In genomic region chr3:66884659-66885058, GRCh38 we compare ENCODE assay signal across 2 cellular contexts.
TF ChIP-seq lines count a peak whose summit lies in the region.

No MANE protein-coding gene starts in this region.

TF ChIP-seq in HepG2, 621 proteins besides CTCF, POLR2A, EP300 and RAD21:
- peak; percentile 75 for TF ChIP-seq HNRNPK (IDR thresholded peaks at IDR 0.05; ENCODE audit: low read depth, low read length, poor library complexity, severe bottlenecking)
- no peak for TF ChIP-seq IRF9 (CRISPR knock-in tag; IDR thresholded peaks at IDR 0.05; ENCODE audit: borderline replicate concordance)
- peak; percentile 79 for TF ChIP-seq PCBP2 (optimal IDR thresholded peaks at IDR 0.05; ENCODE audit: low read depth, low read length, poor library complexity, severe bottlenecking)
TF ChIP-seq in HepG2: peak in this region for 2.

TF ChIP-seq in K562, 482 proteins besides CTCF, POLR2A, EP300 and RAD21:
- TF ChIP-seq NFYB (IDR thresholded peaks at IDR 0.05; ENCODE audit: extremely low read depth, insufficient read length) (no peak), ZNF512 (tag; IDR thresholded peaks at IDR 0.05) (peak; percentile 55; the same call in 1 of the 2 replicates)
